Comparison of ENCODE assay signal across 1 cellular context in the genomic region with DNA sequence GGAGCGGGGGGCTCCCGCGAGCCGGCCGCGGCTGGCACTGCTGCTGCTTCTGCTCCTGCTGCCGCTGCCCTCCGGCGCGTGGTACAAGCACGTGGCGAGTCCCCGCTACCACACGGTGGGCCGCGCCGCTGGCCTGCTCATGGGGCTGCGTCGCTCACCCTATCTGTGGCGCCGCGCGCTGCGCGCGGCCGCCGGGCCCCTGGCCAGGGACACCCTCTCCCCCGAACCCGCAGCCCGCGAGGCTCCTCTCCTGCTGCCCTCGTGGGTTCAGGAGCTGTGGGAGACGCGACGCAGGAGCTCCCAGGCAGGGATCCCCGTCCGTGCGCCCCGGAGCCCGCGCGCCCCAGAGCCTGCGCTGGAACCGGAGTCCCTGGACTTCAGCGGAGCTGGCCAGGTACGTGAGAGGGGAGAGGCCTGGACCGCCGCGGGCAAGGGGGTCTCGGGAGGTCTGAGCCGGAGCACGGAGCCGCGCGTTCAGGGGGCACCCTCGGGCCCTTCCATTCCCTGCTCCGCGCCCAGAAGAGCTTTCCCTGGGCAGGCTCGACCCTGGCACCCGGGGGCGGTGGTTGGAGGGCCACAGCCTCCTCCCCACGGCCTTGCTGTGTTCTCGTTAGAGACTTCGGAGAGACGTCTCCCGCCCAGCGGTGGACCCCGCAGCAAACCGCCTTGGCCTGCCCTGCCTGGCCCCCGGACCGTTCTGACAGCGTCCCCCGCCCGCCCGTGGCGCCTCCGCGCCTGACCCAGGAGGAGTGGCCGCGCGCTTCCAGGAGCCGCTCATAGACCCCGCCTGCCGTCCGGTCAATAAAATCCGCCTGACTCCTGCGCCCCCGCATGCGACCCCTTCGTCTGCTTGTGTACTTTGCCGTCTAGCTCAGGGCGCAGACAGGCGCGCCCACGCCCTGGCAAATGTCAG.
TF ChIP-seq lines count a peak whose summit lies in the region.

No MANE protein-coding gene starts in this region.

TF ChIP-seq in WTC11, 78 proteins besides CTCF, POLR2A, EP300 and RAD21 (continued from another document and continues in another):
- TF ChIP-seq HMGXB4 (CRISPR knock-in tag; IDR thresholded peaks at IDR 0.05) (0 out of 2 replicates have a peak, but pooled peaks have one; percentile 20), PRDM15 (CRISPR knock-in tag; IDR thresholded peaks at IDR 0.05) (no peak), ATF6 (CRISPR knock-in tag; IDR thresholded peaks at IDR 0.05) (no peak), E2F4 (CRISPR knock-in tag; IDR thresholded peaks at IDR 0.05; ENCODE audit: borderline replicate concordance, low read depth) (no peak), KAT7 (CRISPR knock-in tag; IDR thresholded peaks at IDR 0.05; ENCODE audit: borderline replicate concordance) (no peak), TEAD1 (CRISPR knock-in tag; IDR thresholded peaks at IDR 0.05) (peak; percentile 33; the same call in 1 of the 2 replicates), EMX1 (CRISPR knock-in tag; IDR thresholded peaks at IDR 0.05) (no peak), ARID4B (CRISPR knock-in tag; IDR thresholded peaks at IDR 0.05; ENCODE audit: borderline replicate concordance) (0 out of 2 replicates have a peak, but pooled peaks have one; percentile 5), SMAD4 (CRISPR knock-in tag; IDR thresholded peaks at IDR 0.05) (no peak), TP53 (CRISPR knock-in tag; IDR thresholded peaks at IDR 0.05) (no peak), ZNF281 (CRISPR knock-in tag; IDR thresholded peaks at IDR 0.05) (no peak), ZNF317 (CRISPR knock-in tag; IDR thresholded peaks at IDR 0.05; ENCODE audit: borderline replicate concordance, low read depth) (no peak), PREB (CRISPR knock-in tag; IDR thresholded peaks at IDR 0.05; ENCODE audit: borderline replicate concordance) (no peak), RELA (CRISPR knock-in tag; IDR thresholded peaks at IDR 0.05; ENCODE audit: borderline replicate concordance) (no peak), FOXP1 (CRISPR knock-in tag; IDR thresholded peaks at IDR 0.05; ENCODE audit: borderline replicate concordance) (no peak), ELF4 (CRISPR knock-in tag; IDR thresholded peaks at IDR 0.05; ENCODE audit: low read depth) (no peak), ZNF219 (CRISPR knock-in tag; IDR thresholded peaks at IDR 0.05; ENCODE audit: borderline replicate concordance) (no peak), SP1 (CRISPR knock-in tag; conservative IDR thresholded peaks at IDR 0.05) (peak; percentile 49; the same call in 1 of the 2 replicates), ZNF423 (CRISPR knock-in tag; IDR thresholded peaks at IDR 0.05) (no peak), OVOL2 (CRISPR knock-in tag; IDR thresholded peaks at IDR 0.05; ENCODE audit: borderline replicate concordance) (no peak)
- TF ChIP-seq, protein P1, sequence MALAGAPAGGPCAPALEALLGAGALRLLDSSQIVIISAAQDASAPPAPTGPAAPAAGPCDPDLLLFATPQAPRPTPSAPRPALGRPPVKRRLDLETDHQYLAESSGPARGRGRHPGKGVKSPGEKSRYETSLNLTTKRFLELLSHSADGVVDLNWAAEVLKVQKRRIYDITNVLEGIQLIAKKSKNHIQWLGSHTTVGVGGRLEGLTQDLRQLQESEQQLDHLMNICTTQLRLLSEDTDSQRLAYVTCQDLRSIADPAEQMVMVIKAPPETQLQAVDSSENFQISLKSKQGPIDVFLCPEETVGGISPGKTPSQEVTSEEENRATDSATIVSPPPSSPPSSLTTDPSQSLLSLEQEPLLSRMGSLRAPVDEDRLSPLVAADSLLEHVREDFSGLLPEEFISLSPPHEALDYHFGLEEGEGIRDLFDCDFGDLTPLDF (CRISPR knock-in tag; IDR thresholded peaks at IDR 0.05), result no peak
- TF ChIP-seq, protein P2, sequence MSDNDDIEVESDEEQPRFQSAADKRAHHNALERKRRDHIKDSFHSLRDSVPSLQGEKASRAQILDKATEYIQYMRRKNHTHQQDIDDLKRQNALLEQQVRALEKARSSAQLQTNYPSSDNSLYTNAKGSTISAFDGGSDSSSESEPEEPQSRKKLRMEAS (CRISPR knock-in tag; IDR thresholded peaks at IDR 0.05), result peak; percentile 61; the same call in 1 of the 2 replicates
- TF ChIP-seq, protein P3, sequence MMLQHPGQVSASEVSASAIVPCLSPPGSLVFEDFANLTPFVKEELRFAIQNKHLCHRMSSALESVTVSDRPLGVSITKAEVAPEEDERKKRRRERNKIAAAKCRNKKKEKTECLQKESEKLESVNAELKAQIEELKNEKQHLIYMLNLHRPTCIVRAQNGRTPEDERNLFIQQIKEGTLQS (CRISPR knock-in tag; conservative IDR thresholded peaks at IDR 0.05), result no peak
- TF ChIP-seq, protein P4, sequence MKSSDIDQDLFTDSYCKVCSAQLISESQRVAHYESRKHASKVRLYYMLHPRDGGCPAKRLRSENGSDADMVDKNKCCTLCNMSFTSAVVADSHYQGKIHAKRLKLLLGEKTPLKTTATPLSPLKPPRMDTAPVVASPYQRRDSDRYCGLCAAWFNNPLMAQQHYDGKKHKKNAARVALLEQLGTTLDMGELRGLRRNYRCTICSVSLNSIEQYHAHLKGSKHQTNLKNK (CRISPR knock-in tag; IDR thresholded peaks at IDR 0.05), result no peak
- TF ChIP-seq, protein P5, sequence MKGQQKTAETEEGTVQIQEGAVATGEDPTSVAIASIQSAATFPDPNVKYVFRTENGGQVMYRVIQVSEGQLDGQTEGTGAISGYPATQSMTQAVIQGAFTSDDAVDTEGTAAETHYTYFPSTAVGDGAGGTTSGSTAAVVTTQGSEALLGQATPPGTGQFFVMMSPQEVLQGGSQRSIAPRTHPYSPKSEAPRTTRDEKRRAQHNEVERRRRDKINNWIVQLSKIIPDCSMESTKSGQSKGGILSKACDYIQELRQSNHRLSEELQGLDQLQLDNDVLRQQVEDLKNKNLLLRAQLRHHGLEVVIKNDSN (CRISPR knock-in tag; IDR thresholded peaks at IDR 0.05), result no peak
